Comparison of ENCODE assay signal across 22 cellular contexts in genomic region chr10:129919358-129919757, GRCh38. TPM values are rescaled to one million over a fixed set of nuclear protein-coding genes. Genes with fewer than 3 reads are reported as not detected.
"Had no signal": no experiment of that assay in that cellular context is flagged by ENCODE, and none has a peak within 500 bp of the region (broad histone marks: within the 10 kb centered on the region; RNA-seq: fewer than 3 reads in every experiment).

No MANE protein-coding gene starts in this region.

- ATAC-seq: left colon; left ventricle myocardium superior; lower lobe of right lung; natural killer cell; pancreas; right lobe of liver; stimulated activated effector memory CD8-positive, alpha-beta T cell treated with anti-CD3 and anti-CD28 coated beads, Interleukin-12 subunit alpha, Interleukin-12 subunit beta, amount 100 ng/mL, for 72 hours had no signal

- H3K9me3 ChIP-seq: lower lobe of right lung, neutrophil, pancreas, right lobe of liver, stomach, thyroid gland had no signal

- H3K27me3 ChIP-seq: hepatocyte, neutrophil, pancreas, right lobe of liver, stomach, thyroid gland had no signal

- H3K4me3 ChIP-seq: dorsolateral prefrontal cortex, hepatocyte, lower lobe of right lung, pancreas, right lobe of liver, smooth muscle cell, stomach, thyroid gland had no signal

- H3K27ac ChIP-seq: dorsolateral prefrontal cortex, hepatocyte, lower lobe of right lung, neutrophil, pancreas, right lobe of liver, stomach, thyroid gland had no signal

- DNase-seq: cerebellar nuclear complex; effector CD4-positive, alpha-beta T cell; head of caudate nucleus; kidney; left colon; left ventricle myocardium superior; lower lobe of right lung; natural killer cell; right lobe of liver; stimulated activated CD4-positive, alpha-beta T cell treated with anti-CD3 and anti-CD28 coated beads, Interleukin-2, amount 100 ng/mL, for 24 hours; stimulated activated CD4-positive, alpha-beta T cell treated with anti-CD3 and anti-CD28 coated beads, Interleukin-4, amount 100 ng/mL, for 24 hours; stimulated activated naive CD4-positive, alpha-beta T cell treated with Interleukin-2 at 50 U/mL for 16 hours; stomach; thyroid gland; trophoblast cell had no signal

- H3K36me3 ChIP-seq: lower lobe of right lung, neutrophil, pancreas, right lobe of liver, stomach, thyroid gland had no signal

- H3K4me1 ChIP-seq: lower lobe of right lung, pancreas, right lobe of liver, stomach, thyroid gland had no signal

RNA-seq across cellular contexts. Expression of gene EBF3, which starts 44.7 kb away (rescaled TPM):
- total RNA-seq: mononuclear cell, natural killer cell, smooth muscle cell had no signal
- polyA plus RNA-seq: smooth muscle cell had no signal
